In the genomic region with DNA sequence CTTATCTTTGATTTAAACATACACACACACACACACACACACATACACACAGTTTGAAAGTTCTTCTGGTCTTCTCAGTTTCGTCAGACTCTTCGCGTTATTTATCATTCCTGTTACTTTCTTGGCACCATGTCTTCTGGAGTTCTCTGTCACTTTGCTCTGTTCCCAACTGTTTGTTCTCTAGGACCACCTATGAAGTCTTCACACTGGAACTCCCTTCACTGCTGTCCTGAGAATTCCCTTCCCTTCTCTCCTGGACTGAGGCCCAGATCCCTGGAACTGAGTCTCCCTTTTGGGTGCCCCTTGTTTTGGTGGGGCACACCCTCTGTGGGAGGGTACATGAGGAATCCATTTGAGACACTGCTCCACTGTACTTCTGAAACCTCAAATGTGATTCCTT, we compare ENCODE assay signal across 13 cellular contexts. TPM values are rescaled to one million over a fixed set of nuclear protein-coding genes. Genes with fewer than 3 reads are reported as not detected.
DNase-seq lines count a peak whose midpoint lies in the region; ATAC-seq, FAIRE-seq and TF ChIP-seq lines count a peak whose summit lies in the region.
"Had no signal": no experiment of that assay in that cellular context is flagged by ENCODE, and none has a peak within 500 bp of the region (broad histone marks: within the 10 kb centered on the region; RNA-seq: fewer than 3 reads in every experiment).

No MANE protein-coding gene starts in this region.

- H3K9me3 ChIP-seq in astrocyte (ENCODE audit: insufficient read depth, low read depth, low read length) (no peaks in the 10 kb centered on the region), gastroesophageal sphincter (no peaks in the 10 kb centered on the region), osteoblast (ENCODE audit: low read depth, low read length) (no peaks in the 10 kb centered on the region), uterus (no peaks in the 10 kb centered on the region), PC-9 (ENCODE audit: insufficient read depth, low read depth) (no peaks in the 10 kb centered on the region)
- H3K9me3 ChIP-seq: neutrophil had no signal

- no peak for TF ChIP-seq EP300 in gastroesophageal sphincter (IDR thresholded peaks at IDR 0.05)

- TF ChIP-seq CTCF in astrocyte (IDR thresholded peaks at IDR 0.05; ENCODE audit: insufficient read depth, low read depth, low read length) (no peak), gastroesophageal sphincter (IDR thresholded peaks at IDR 0.05) (no peak), osteoblast (IDR thresholded peaks at IDR 0.05; ENCODE audit: extremely low read depth, low read depth, low read length) (no peak), uterus (IDR thresholded peaks at IDR 0.05) (no peak), PC-9 (conservative IDR thresholded peaks at IDR 0.05) (no peak)

- no peak for FAIRE-seq in astrocyte (lab: Jason Lieb, UNC)
- FAIRE-seq: islet of Langerhans had no signal

- H3K79me2 ChIP-seq in astrocyte (ENCODE audit: insufficient read depth, low read length) (peaks cover 5% of the 10 kb centered on the region), osteoblast (ENCODE audit: insufficient read depth, low read length) (no peaks in the 10 kb centered on the region), PC-9 (ENCODE audit: low read depth) (peaks cover 7% of the 10 kb centered on the region; the same call in 1 of the 2 replicates)

- no peaks in the 10 kb centered on the region for H3K9me2 ChIP-seq in PC-9 (ENCODE audit: insufficient read depth)

- no peaks in the 10 kb centered on the region for H3K27me3 Mint-ChIP-seq in astrocyte (ENCODE audit: low read depth, unreplicated experiment)

- intact Hi-C loops in uterus (cut with DNase I; ENCODE audit: low total_unique reads): loop anchor here (2.0 to 5.0 kb wide), 2 partner anchors 115 to 187 kb away; a partner anchor contains a TSS
- intact Hi-C loops in PC-9 (cut with micrococcal nuclease; ENCODE audit: unreplicated experiment): loop anchor here (2.0 to 10.0 kb wide), 5 partner anchors 315 to 1017 kb away; no protein-coding TSS in a partner anchor

- no peak overlapping the region for H3K27ac ChIP-seq in astrocyte (ENCODE audit: low read depth, low read length)
- peak overlapping the region; percentile 66 to 78 (median 72) for H3K27ac ChIP-seq in gastroesophageal sphincter
- no peak overlapping the region for H3K27ac ChIP-seq in osteoblast (ENCODE audit: low read depth, low read length)
- peak overlapping the region; percentile 78 to 85 for H3K27ac ChIP-seq in uterus
- no peak overlapping the region for H3K27ac ChIP-seq in PC-9
- H3K27ac ChIP-seq: neutrophil had no signal

- no peaks in the 10 kb centered on the region for H3K27me3 ChIP-seq in astrocyte (ENCODE audit: insufficient read depth, low read length)
- H3K27me3 ChIP-seq in gastroesophageal sphincter: no peaks in the 10 kb centered on the region
- no peaks in the 10 kb centered on the region for H3K27me3 ChIP-seq in osteoblast (ENCODE audit: insufficient read depth, low read length)
- H3K27me3 ChIP-seq in uterus: no peaks in the 10 kb centered on the region
- H3K27me3 ChIP-seq in PC-9 (ENCODE audit: insufficient read depth, low read depth): no peaks in the 10 kb centered on the region
- H3K27me3 ChIP-seq: neutrophil had no signal

- H4K20me1 ChIP-seq in astrocyte (ENCODE audit: insufficient read depth, low read length) (peaks cover 4% of the 10 kb centered on the region), osteoblast (ENCODE audit: insufficient read depth, low read length) (no peaks in the 10 kb centered on the region), PC-9 (ENCODE audit: insufficient read depth) (no peaks in the 10 kb centered on the region)

- H3K4me2 ChIP-seq in astrocyte (ENCODE audit: low read length) (no peak overlapping the region), osteoblast (ENCODE audit: insufficient read depth, low read length) (peak overlapping the region; percentile 24), PC-9 (no peak overlapping the region)
- H3K4me2 ChIP-seq: GM23338 had no signal

- WGBS in gastroesophageal sphincter (ENCODE audit: low coverage in 1 of 2), 2 donors: 0 to 28% methylated on average over 3 of the region's 3 CpGs

- peak overlapping the region; percentile 15 for H3K9ac ChIP-seq in astrocyte (ENCODE audit: low read length)

- no peak overlapping the region for H3K4me3 Mint-ChIP-seq in astrocyte (ENCODE audit: unreplicated experiment)
- H3K4me3 Mint-ChIP-seq: activated T-cell treated with anti-CD3 and anti-CD28 coated beads, Interleukin-2, amount 50 U/mL, for 4 hours; GM23338 had no signal

- TF ChIP-seq POLR2A in gastroesophageal sphincter (IDR thresholded peaks at IDR 0.05) (no peak), uterus (IDR thresholded peaks at IDR 0.05) (no peak)

- H3K27ac Mint-ChIP-seq in astrocyte (ENCODE audit: unreplicated experiment): no peak overlapping the region
- H3K27ac Mint-ChIP-seq: GM23338 had no signal

- DNase-seq in astrocyte (ENCODE audit: low read depth) (no peak), osteoblast (ENCODE audit: insufficient read length, low spot score, missing footprints) (peak; percentile 19), uterus (peak in 1 of 2 donors; percentile 52), NCI-H2029 treated with DMSO at 0.1 percent for 48 hours (lab: John Stamatoyannopoulos, UW) (no peak), PC-9 (no peak)
- DNase-seq: activated T-cell treated with anti-CD3 and anti-CD28 coated beads, Interleukin-2, amount 50 U/mL, for 4 hours; stimulated activated CD4-positive, alpha-beta T cell treated with anti-CD3 and anti-CD28 coated beads, Interleukin-4, amount 100 ng/mL, for 1 hour; stimulated activated naive CD4-positive, alpha-beta T cell treated with Interleukin-2 at 50 U/mL for 16 hours had no signal

- peaks cover 25% of the 10 kb centered on the region for H3F3A ChIP-seq in PC-9 (ENCODE audit: insufficient read depth, low read depth)

- H3K36me3 ChIP-seq in astrocyte (ENCODE audit: insufficient read depth, low read length) (no peaks in the 10 kb centered on the region), gastroesophageal sphincter (no peaks in the 10 kb centered on the region), osteoblast (ENCODE audit: insufficient read depth, low read length) (no peaks in the 10 kb centered on the region), uterus (no peaks in the 10 kb centered on the region), PC-9 (ENCODE audit: low read depth) (no peaks in the 10 kb centered on the region)
- H3K36me3 ChIP-seq: neutrophil had no signal

- H3K4me3 ChIP-seq in astrocyte (ENCODE audit: insufficient read depth, low read depth, low read length): no peak overlapping the region
- no peak overlapping the region for H3K4me3 ChIP-seq in gastroesophageal sphincter
- peak overlapping the region; percentile 33 for H3K4me3 ChIP-seq in osteoblast (ENCODE audit: insufficient read depth, low read length)
- H3K4me3 ChIP-seq in uterus: no peak overlapping the region
- H3K4me3 ChIP-seq in PC-9: no peak overlapping the region
- H3K4me3 ChIP-seq: GM23338 had no signal

- POLR2A ChIA-PET in PC-9 (lab: Charles Lee; ENCODE audit: unreplicated experiment): interaction anchor here (0.6 kb wide), 2 partner anchors 78 to 373 kb away, joined by 3 to 4 read pairs; no protein-coding TSS in a partner anchor

- CTCF ChIA-PET in PC-9 (lab: Charles Lee): interaction anchor here (0.6 to 2.6 kb wide), 12 partner anchors 25 to 561 kb away, joined by 3 to 51 read pairs (median 5); a partner anchor contains a TSS

- no TSS peak for BruUV-seq in PC-9 (replicated peaks; lab: Mats Ljungman, UMichigan)

- H2AFZ ChIP-seq in astrocyte (ENCODE audit: low read depth, low read length) (no peak overlapping the region), osteoblast (ENCODE audit: low read length) (peak overlapping the region; percentile 80), PC-9 (no peak overlapping the region)
- H2AFZ ChIP-seq: GM23338 had no signal

- H3K4me1 Mint-ChIP-seq in astrocyte (ENCODE audit: low read depth, unreplicated experiment): peaks cover 6% of the 10 kb centered on the region
- H3K4me1 Mint-ChIP-seq: GM23338 had no signal

- H3K4me1 ChIP-seq in astrocyte (ENCODE audit: insufficient read depth, low read length): peaks cover 16% of the 10 kb centered on the region
- H3K4me1 ChIP-seq in gastroesophageal sphincter: peaks cover 3 to 25% (median 4%) of the 10 kb centered on the region in 3 donors
- peaks cover 17% of the 10 kb centered on the region for H3K4me1 ChIP-seq in osteoblast (ENCODE audit: insufficient read depth, low read length)
- H3K4me1 ChIP-seq in uterus: peaks cover 0 to 13% of the 10 kb centered on the region in 2 donors
- H3K4me1 ChIP-seq in PC-9 (replicated peaks; ENCODE audit: insufficient read depth): peaks cover 32% of the 10 kb centered on the region

- H3K9me3 Mint-ChIP-seq in astrocyte (ENCODE audit: unreplicated experiment): no peaks in the 10 kb centered on the region
- H3K9me3 Mint-ChIP-seq: activated T-cell treated with anti-CD3 and anti-CD28 coated beads, Interleukin-2, amount 50 U/mL, for 4 hours; GM23338 had no signal

- H3K36me3 Mint-ChIP-seq in astrocyte (ENCODE audit: low read depth, unreplicated experiment): no peaks in the 10 kb centered on the region

- ATAC-seq in gastroesophageal sphincter: peak; percentile 56
- ATAC-seq in HG03520 (IDR thresholded peaks at IDR 0.05; ENCODE audit: unreplicated experiment): no peak
- ATAC-seq: activated T-cell treated with anti-CD3 and anti-CD28 coated beads, Interleukin-2, amount 50 U/mL, for 4 hours; GM23338 had no signal

RNA-seq across cellular contexts. Expression of a gene that starts 30.5 kb away (rescaled TPM):
- total RNA-seq in astrocyte: 6.9 and 8.1 TPM in 2 replicates
- total RNA-seq in gastroesophageal sphincter: 1 to 10 TPM in 1 of 4 donors, under 1 TPM in 3; 0.62 to 1.2 (median 0.79) TPM
- total RNA-seq in osteoblast: 1.4 and 2.7 TPM in 2 replicates
- total RNA-seq in uterus: 1 to 10 TPM in 3 of 4 donors, under 1 TPM in 1; 0.51 to 6.7 (median 1.6) TPM
- total RNA-seq in PC-9 (2021): 7.7 and 8.6 TPM in 2 replicates

Comparison
In these comparisons a context has a peak if more than half of its experiments do, and no peak if none do; other contexts are left out.
1. H3K27ac ChIP-seq: peak in gastroesophageal sphincter (4 of 4) and uterus (2 of 2); none in astrocyte (single experiment), osteoblast (single experiment) and PC-9 (single experiment).